ENCODE assay signal across 8 cellular contexts in the genomic region with DNA sequence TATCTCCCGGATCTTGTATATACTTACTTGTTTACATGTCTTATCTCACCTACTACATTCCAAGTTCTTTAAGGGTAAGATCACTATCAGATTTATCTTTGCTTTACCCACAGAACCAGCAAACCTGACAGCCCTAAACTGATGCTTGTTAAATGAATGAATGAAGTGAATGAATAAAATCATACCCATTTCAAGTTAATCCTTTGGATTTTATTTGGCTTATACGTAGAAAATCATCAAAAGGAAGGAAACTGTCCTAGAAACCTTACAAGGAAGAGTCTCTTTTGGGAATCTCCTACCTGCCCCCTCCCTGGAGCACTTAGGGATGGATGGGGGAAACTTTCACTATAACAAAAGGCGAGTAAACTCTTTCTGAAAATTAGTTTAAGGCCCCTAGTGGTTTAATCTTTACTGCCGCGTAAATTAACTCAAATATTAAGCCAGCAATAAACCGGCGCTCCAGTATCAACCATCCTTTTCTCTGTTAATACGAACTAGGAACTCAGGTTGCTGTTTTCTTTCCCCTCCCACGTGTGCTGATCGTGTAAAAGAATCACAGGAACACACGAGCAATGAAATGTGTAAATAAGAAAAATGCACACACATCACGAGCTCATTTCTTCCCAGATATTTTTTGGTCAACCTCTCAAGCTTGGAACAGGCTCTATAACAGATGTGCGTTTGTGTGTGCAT. TPM values are rescaled to one million over a fixed set of nuclear protein-coding genes. Genes with fewer than 3 reads are reported as not detected.
DNase-seq lines count a peak whose midpoint lies in the region; ATAC-seq and TF ChIP-seq lines count a peak whose summit lies in the region.

No MANE protein-coding gene starts in this region.

- ATAC-seq in HG02973 (IDR thresholded peaks at IDR 0.05; ENCODE audit: unreplicated experiment) (no peak), HG03432 (IDR thresholded peaks at IDR 0.05; ENCODE audit: unreplicated experiment) (no peak)

- H3K9me3 ChIP-seq in uterus, result no peaks in the 10 kb centered on the region

- intact Hi-C loops in lower leg skin (cut with DNase I; ENCODE audit: low total_unique reads) (no loop called here), uterus (cut with DNase I; ENCODE audit: low total_unique reads) (loop anchor here (10.0 kb wide), 1 partner anchor 69 kb away; no protein-coding TSS in a partner anchor)

- peak overlapping the region; percentile 95 to 96 for H3K27ac ChIP-seq in uterus

- peaks cover 0 to 14% of the 10 kb centered on the region in 2 donors for H3K4me1 ChIP-seq in uterus

- DNase-seq in ACHN, result peak; percentile 26
- DNase-seq in HFF-Myc (ENCODE audit: extremely low read depth, low read depth), result no peak
- DNase-seq in astrocyte of the hippocampus (ENCODE audit: low read depth, low spot score), result peak; percentile 51
- no peak for DNase-seq in lower leg skin (ENCODE audit: low spot score in 2 of 2)
- DNase-seq in uterus, result no peak
- DNase-seq in activated gamma-delta T cell (lab: John Stamatoyannopoulos, UW), result no peak

- in situ Hi-C loops in ACHN (cut with HindIII; ENCODE audit: low pct_ligation_motif_present, low pct_unique_long_range_greater_than_20kb, low sequenced_read_pairs), result no loop called here

- H3K4me3 ChIP-seq in HFF-Myc (replicated peaks; ENCODE audit: low read depth, low read length), result peak overlapping the region; percentile 85
- H3K4me3 ChIP-seq in lower leg skin (ENCODE audit: low read depth, poor library complexity, severe bottlenecking), result peak overlapping the region; percentile 69
- H3K4me3 ChIP-seq in uterus, result peak overlapping the region; percentile 69 to 77

- no peaks in the 10 kb centered on the region for H3K27me3 ChIP-seq in uterus

- WGBS in lower leg skin, 2 donors, result 8 to 12% methylated on average over 13 of the region's 13 CpGs

- TF ChIP-seq POLR2A in lower leg skin (IDR thresholded peaks at IDR 0.05), result no peak
- no peak for TF ChIP-seq POLR2A in uterus (IDR thresholded peaks at IDR 0.05)

- no peaks in the 10 kb centered on the region for H3K36me3 ChIP-seq in uterus

- TF ChIP-seq CTCF in HFF-Myc (IDR thresholded peaks at IDR 0.05; ENCODE audit: low read depth, low read length, missing control alignments), result no peak
- no peak for TF ChIP-seq CTCF in lower leg skin (IDR thresholded peaks at IDR 0.05)
- TF ChIP-seq CTCF in uterus (IDR thresholded peaks at IDR 0.05), result peak in 3 of 4 experiments; percentile 12 to 28 (median 21)

RNA-seq across cellular contexts. Expression of gene UTRN, which starts 1.2 kb away (rescaled TPM):
- 100 to 1,000 TPM in 3 of 4 donors, 10 to 100 TPM in 1; 88.7 to 149 (median 132) TPM for total RNA-seq in lower leg skin
- total RNA-seq in uterus, result 100 to 1,000 TPM in 3 of 4 donors, 10 to 100 TPM in 1; 86.8 to 336 (median 231) TPM

Comparison
In these comparisons a context has a peak if more than half of its experiments do, and no peak if none do; other contexts are left out.
1. DNase-seq: peak in ACHN (single experiment) and astrocyte of the hippocampus (single experiment); none in HFF-Myc (single experiment), lower leg skin (0 of 2), uterus (0 of 2) and activated gamma-delta T cell (single experiment).
2. CTCF ChIP-seq: peak in uterus (3 of 4); none in HFF-Myc (single experiment) and lower leg skin (0 of 3).
3. Peak in every context shown above with its lines, with median percentiles within 50 percentile points of each other: H3K4me3 ChIP-seq.